ENCODE assay signal across 1 cellular context in the genomic region with DNA sequence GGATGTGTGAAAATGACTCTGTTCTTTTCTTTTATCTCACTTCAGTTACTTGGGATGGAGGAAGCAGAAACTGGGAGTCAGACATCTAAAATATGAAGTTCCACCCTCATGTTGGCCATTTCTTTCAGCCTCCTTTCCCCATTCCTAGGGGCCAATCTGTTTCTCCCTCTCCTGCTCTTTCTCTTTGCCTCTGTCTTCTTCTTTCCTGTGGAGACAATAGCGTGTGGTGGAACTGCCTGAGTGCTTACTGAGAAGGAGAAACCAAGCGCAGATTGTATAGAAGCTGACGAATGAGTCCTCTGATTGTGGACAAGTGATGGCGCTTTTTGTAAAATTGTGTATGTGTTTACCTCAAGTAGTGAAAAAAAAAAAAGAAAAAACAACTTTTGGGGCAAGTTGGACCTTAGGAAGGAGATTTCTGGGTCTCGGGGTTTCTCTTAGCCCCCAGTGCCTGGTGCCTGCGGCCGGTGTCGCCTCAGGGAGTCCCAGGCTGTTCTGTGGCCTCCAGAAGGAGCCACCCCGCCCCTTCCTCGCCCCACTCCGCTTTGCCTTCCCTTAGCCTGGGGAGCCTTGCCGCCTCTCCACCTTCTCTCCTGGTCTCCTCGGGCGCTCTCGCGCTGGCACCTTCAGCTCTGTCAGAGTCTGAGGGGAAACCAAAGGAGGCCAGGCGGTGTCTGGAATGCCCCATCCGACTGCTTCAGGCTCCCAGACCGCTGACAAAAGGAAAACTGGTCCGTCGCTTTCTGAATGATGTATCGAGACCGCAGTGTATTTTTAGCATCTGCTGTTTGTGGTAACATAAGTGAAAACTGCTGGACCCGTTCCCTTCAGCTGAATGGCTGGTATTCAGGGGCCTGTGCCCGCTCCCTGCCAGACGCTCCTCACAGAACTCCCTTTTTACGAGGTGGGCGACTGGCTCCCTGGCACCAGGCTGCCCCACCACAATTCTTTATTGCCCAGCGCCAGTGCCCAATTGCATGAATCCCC.
TF ChIP-seq lines count a peak whose summit lies in the region.

No MANE protein-coding gene starts in this region.

TF ChIP-seq in H1, 55 proteins besides CTCF, POLR2A, EP300 and RAD21:
- TF ChIP-seq PHF8 (conservative IDR thresholded peaks at IDR 0.05; ENCODE audit: low read depth, low read length) (no peak), MAFK (IDR thresholded peaks at IDR 0.05; ENCODE audit: low read depth, low read length) (no peak), JUN (IDR thresholded peaks at IDR 0.05; ENCODE audit: low read depth, low read length) (no peak), YY1 (IDR thresholded peaks at IDR 0.05; ENCODE audit: low read depth, low read length) (no peak), SIN3A (conservative IDR thresholded peaks at IDR 0.05 in 1 of 2, IDR thresholded peaks at IDR 0.05 in 1 of 2; ENCODE audit: low read depth in 1 of 2, low read length in 2 of 2) (no peak), CREB1 (IDR thresholded peaks at IDR 0.05) (no peak), CEBPB (IDR thresholded peaks at IDR 0.05; ENCODE audit: low read depth, low read length) (no peak), TBP (IDR thresholded peaks at IDR 0.05; ENCODE audit: low read depth, low read length) (no peak), GABPA (IDR thresholded peaks at IDR 0.05; ENCODE audit: borderline replicate concordance, insufficient read depth, low read length) (no peak), RBBP5 (IDR thresholded peaks at IDR 0.05; ENCODE audit: borderline replicate concordance, low read depth, low read length) (no peak), ASH2L (IDR thresholded peaks at IDR 0.05; ENCODE audit: low read length) (no peak), SP2 (IDR thresholded peaks at IDR 0.05; ENCODE audit: low read length) (no peak)
